9 cellular contexts compared by ENCODE assay signal in genomic region chr12:6062427-6063378, GRCh38.
DNase-seq lines count a peak whose midpoint lies in the region; ATAC-seq and TF ChIP-seq lines count a peak whose summit lies in the region.
"Had no signal": no experiment of that assay in that cellular context is flagged by ENCODE, and none has a peak within 500 bp of the region (broad histone marks: within the 10 kb centered on the region; RNA-seq: fewer than 3 reads in every experiment).

No MANE protein-coding gene starts in this region.

- H3K9me3 Mint-ChIP-seq in activated naive CD4-positive, alpha-beta T cell treated with anti-CD3 and anti-CD28 coated beads for 36 hours, result no peaks in the 10 kb centered on the region
- H3K9me3 Mint-ChIP-seq in glutamatergic neuron (ENCODE audit: unreplicated experiment) (peaks cover 3% of the 10 kb centered on the region), progenitor cell of endocrine pancreas (ENCODE audit: low read depth) (no peaks in the 10 kb centered on the region)

- peak in 9 of 14 donors; percentile 15 to 59 (median 43) for DNase-seq in C1 segment of cervical spinal cord (lab: John Stamatoyannopoulos, UW)
- DNase-seq in HCEC 1CT, result peak; percentile 32
- DNase-seq in Panc1 (ENCODE audit: low read depth, low spot score), result peak; percentile 50
- peak; percentile 68 for DNase-seq in activated naive CD4-positive, alpha-beta T cell treated with anti-CD3 and anti-CD28 coated beads for 36 hours
- peak; percentile 73 for DNase-seq in glutamatergic neuron
- DNase-seq in progenitor cell of endocrine pancreas (ENCODE audit: low spot score, unreplicated experiment), result peak; percentile 61
- DNase-seq in A172 (ENCODE audit: low spot score), result no peak

- H3K4me1 ChIP-seq in Panc1 (ENCODE audit: control insufficient read depth, insufficient read depth, low read length), result no peaks in the 10 kb centered on the region

- H3K27me3 ChIP-seq in Panc1 (ENCODE audit: control insufficient read depth, insufficient read depth, low read length), result no peaks in the 10 kb centered on the region

- H3K27ac ChIP-seq in Panc1 (ENCODE audit: low read length), result no peak overlapping the region

- H3K27me3 Mint-ChIP-seq in activated naive CD4-positive, alpha-beta T cell treated with anti-CD3 and anti-CD28 coated beads for 36 hours (ENCODE audit: low read depth), result no peaks in the 10 kb centered on the region
- H3K27me3 Mint-ChIP-seq in glutamatergic neuron (ENCODE audit: unreplicated experiment) (peaks cover 4% of the 10 kb centered on the region), progenitor cell of endocrine pancreas (peaks cover 36% of the 10 kb centered on the region)

- in situ Hi-C loops in Panc1 (cut with HindIII; ENCODE audit: low pct_unique_long_range_greater_than_20kb, low sequenced_read_pairs), result no loop called here

- H3K9me3 ChIP-seq in Panc1 (ENCODE audit: control insufficient read depth, insufficient read depth, low read depth, low read length), result no peaks in the 10 kb centered on the region

- no peak overlapping the region for H3K4me3 Mint-ChIP-seq in activated naive CD4-positive, alpha-beta T cell treated with anti-CD3 and anti-CD28 coated beads for 36 hours
- H3K4me3 Mint-ChIP-seq in glutamatergic neuron (ENCODE audit: unreplicated experiment) (no peak overlapping the region), progenitor cell of endocrine pancreas (ENCODE audit: low read depth) (no peak overlapping the region)

- ATAC-seq in Panc1, result peak; percentile 78
- no peak for ATAC-seq in GM18498 (IDR thresholded peaks at IDR 0.05; ENCODE audit: unreplicated experiment)

- no peaks in the 10 kb centered on the region for H3K36me3 Mint-ChIP-seq in activated naive CD4-positive, alpha-beta T cell treated with anti-CD3 and anti-CD28 coated beads for 36 hours (ENCODE audit: low read depth)
- H3K36me3 Mint-ChIP-seq in glutamatergic neuron (ENCODE audit: unreplicated experiment) (no peaks in the 10 kb centered on the region), progenitor cell of endocrine pancreas (ENCODE audit: insufficient read depth) (no peaks in the 10 kb centered on the region)

- POLR2A ChIA-PET in Panc1 (lab: Charles Lee), result no interaction called here

- CTCF ChIA-PET in Panc1 (lab: Charles Lee), result no interaction called here
- CTCF ChIA-PET in activated naive CD4-positive, alpha-beta T cell treated with anti-CD3 and anti-CD28 coated beads for 36 hours (lab: Charles Lee), result interaction anchor here (1.0 to 1.5 kb wide), 2 partner anchors 211 to 222 kb away, joined by 3 to 4 read pairs; no protein-coding TSS in a partner anchor

- H3K36me3 ChIP-seq in Panc1 (ENCODE audit: control insufficient read depth, insufficient read depth, low read length), result no peaks in the 10 kb centered on the region

- intact Hi-C loops in Panc1 (cut with micrococcal nuclease; ENCODE audit: unreplicated experiment), result loop anchor here (2.0 kb wide), 2 partner anchors 132 to 222 kb away; no protein-coding TSS in a partner anchor
- intact Hi-C loops in activated naive CD4-positive, alpha-beta T cell treated with anti-CD3 and anti-CD28 coated beads for 36 hours (cut with micrococcal nuclease), result loop anchor here (1.0 kb wide), 3 partner anchors 133 to 223 kb away; no protein-coding TSS in a partner anchor

- no TSS peak for BruUV-seq in Panc1 (replicated peaks; lab: Mats Ljungman, UMichigan)

- H3K4me1 Mint-ChIP-seq in activated naive CD4-positive, alpha-beta T cell treated with anti-CD3 and anti-CD28 coated beads for 36 hours (ENCODE audit: low read depth), result no peaks in the 10 kb centered on the region
- H3K4me1 Mint-ChIP-seq in glutamatergic neuron (ENCODE audit: low read depth, unreplicated experiment) (peaks cover 4% of the 10 kb centered on the region), progenitor cell of endocrine pancreas (ENCODE audit: low read depth) (peaks cover 29% of the 10 kb centered on the region)

- no peak overlapping the region for H3K27ac Mint-ChIP-seq in activated naive CD4-positive, alpha-beta T cell treated with anti-CD3 and anti-CD28 coated beads for 36 hours
- H3K27ac Mint-ChIP-seq in glutamatergic neuron (ENCODE audit: unreplicated experiment) (no peak overlapping the region), progenitor cell of endocrine pancreas (peak overlapping the region; percentile 15)

- TF ChIP-seq CTCF in Panc1 (IDR thresholded peaks at IDR 0.05) (peak; percentile 90), glutamatergic neuron (IDR thresholded peaks at IDR 0.05; ENCODE audit: partially characterized antibody, unreplicated experiment) (peak; percentile 82), progenitor cell of endocrine pancreas (IDR thresholded peaks at IDR 0.05; ENCODE audit: unreplicated experiment) (peak; percentile 99)

- no peak overlapping the region for H3K4me3 ChIP-seq in Panc1 (ENCODE audit: low read depth in 2 of 2, low read length in 2 of 2)
- H3K4me3 ChIP-seq: skin epidermis had no signal
